In the genomic region with DNA sequence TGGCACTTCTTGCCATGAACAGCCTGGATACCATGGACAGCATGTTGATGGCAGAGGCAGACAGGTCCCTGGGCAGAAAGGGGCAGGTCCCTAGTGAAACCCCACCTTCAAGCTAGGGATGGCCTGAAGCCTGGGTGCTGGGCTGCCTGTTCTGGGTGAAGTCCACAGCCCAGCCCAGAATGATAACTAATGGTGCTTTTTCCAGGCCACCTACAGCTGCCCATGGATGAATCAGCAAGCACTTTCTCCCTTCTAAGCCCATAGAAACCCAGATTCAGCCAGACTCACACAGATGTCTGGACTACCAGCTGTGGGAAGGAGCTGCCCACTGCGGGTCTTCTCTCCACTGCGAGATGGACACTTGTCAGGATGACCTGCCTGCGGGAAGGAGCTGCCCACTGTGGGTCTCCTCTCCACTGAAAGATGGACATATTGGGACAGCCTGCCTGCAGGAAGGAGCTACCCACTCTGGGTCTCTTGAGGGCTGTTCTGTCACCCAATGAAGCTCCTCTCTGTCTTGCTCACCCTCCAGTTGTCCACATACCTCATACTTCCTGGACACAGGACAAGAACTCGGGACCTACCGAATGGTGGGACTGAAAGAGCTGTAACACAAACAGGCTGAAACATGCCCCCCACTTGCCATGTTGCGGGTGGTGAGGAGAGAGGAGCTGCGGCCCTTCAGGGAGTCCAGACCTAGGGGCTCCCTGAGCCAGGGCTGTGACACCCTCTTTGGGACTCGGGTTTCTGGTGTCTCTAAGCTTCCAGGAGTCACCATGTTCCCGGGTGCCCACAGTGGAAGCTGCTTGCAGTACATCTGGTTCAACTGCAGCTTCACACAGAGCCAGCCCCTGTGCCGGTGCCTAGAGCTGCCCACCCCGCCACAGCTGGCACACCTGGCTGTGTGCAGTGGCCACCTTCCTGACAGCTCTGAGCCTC, we compare ENCODE assay signal across 2 cellular contexts.
A peak's percentile ranks its signal among the peaks of the same experiment; 100 is the strongest.
TF ChIP-seq lines count a peak whose summit lies in the region.

No MANE protein-coding gene starts in this region.

TF ChIP-seq in liver, 16 proteins besides CTCF, POLR2A, EP300 and RAD21:
- TF ChIP-seq HNF4A (conservative IDR thresholded peaks at IDR 0.05) (peak in 1 of 2 donors; percentile 21), REST (IDR thresholded peaks at IDR 0.05) (peak; percentile 94), FOXA1 (IDR thresholded peaks at IDR 0.05) (no peak)

TF ChIP-seq in HepG2, 621 proteins besides CTCF, POLR2A, EP300 and RAD21:
- peak in 1 of 2 experiments; percentile 63; a peak in 2 of 4 replicates for TF ChIP-seq REST (IDR thresholded peaks at IDR 0.05; ENCODE audit: borderline replicate concordance in 1 of 2, low read depth in 1 of 2, low read length in 2 of 2)
- TF ChIP-seq BATF2 (CRISPR knock-in tag; IDR thresholded peaks at IDR 0.05): no peak
- TF ChIP-seq SIN3B (IDR thresholded peaks at IDR 0.05; ENCODE audit: low read length): no peak
- TF ChIP-seq ZNF496 (CRISPR knock-in tag; IDR thresholded peaks at IDR 0.05; ENCODE audit: insufficient replicate concordance): no peak
- TF ChIP-seq ZNF569 (CRISPR knock-in tag; IDR thresholded peaks at IDR 0.05; ENCODE audit: borderline replicate concordance): no peak
